1 cellular context compared by ENCODE assay signal in the genomic region with DNA sequence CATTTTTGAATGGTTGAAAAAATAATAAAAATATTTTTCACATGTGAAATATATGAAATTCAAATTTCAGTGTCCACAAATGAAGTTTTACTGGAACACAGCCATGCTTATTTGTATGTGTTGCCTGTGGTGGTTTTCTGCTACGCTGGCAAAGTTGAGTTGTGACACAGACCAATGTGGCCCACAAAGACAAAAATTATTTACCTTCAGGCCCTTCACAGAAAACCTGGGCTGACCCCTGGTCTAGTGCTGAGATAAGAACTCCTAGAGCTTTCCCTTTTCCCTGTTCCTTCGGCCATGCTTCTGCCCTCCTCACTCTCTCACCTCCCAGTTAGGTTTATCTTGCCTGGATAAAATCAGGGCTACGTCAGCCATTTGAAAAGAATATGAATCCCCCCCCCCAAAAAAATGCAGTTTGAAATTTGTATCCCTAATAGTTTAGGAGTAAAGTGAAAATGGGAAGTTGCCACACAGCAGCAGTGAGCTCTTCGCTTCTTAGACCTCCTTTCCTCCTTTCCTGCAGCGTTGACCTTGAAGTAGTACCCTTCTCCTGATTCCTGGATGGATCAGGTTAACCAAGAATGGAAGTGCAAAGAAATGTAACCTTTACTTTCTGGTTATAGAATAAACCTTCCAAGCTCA.
TF ChIP-seq lines count a peak whose summit lies in the region.

No MANE protein-coding gene starts in this region.

TF ChIP-seq in K562, 482 proteins besides CTCF, POLR2A, EP300 and RAD21:
- TF ChIP-seq ARID1B (IDR thresholded peaks at IDR 0.05) (peak; percentile 51), SMARCE1 (IDR thresholded peaks at IDR 0.05) (peak; percentile 67; the same call in 1 of the 2 replicates), PPARD (CRISPR knock-in tag; IDR thresholded peaks at IDR 0.05) (no peak), ESRRA (IDR thresholded peaks at IDR 0.05; ENCODE audit: borderline replicate concordance, low read depth) (peak; percentile 82), DPF2 (IDR thresholded peaks at IDR 0.05) (peak; percentile 69; the same call in 1 of the 2 replicates), SMARCA4 (IDR thresholded peaks at IDR 0.05) (peak; percentile 63; the same call in 1 of the 2 replicates), HDAC1 (IDR thresholded peaks at IDR 0.05) (0 out of 4 replicates have a peak, but pooled peaks of 1 of the 2 experiments have one; percentile 28), ZNF384 (IDR thresholded peaks at IDR 0.05; ENCODE audit: low read depth, low read length) (no peak)
- TF ChIP-seq, protein P1, sequence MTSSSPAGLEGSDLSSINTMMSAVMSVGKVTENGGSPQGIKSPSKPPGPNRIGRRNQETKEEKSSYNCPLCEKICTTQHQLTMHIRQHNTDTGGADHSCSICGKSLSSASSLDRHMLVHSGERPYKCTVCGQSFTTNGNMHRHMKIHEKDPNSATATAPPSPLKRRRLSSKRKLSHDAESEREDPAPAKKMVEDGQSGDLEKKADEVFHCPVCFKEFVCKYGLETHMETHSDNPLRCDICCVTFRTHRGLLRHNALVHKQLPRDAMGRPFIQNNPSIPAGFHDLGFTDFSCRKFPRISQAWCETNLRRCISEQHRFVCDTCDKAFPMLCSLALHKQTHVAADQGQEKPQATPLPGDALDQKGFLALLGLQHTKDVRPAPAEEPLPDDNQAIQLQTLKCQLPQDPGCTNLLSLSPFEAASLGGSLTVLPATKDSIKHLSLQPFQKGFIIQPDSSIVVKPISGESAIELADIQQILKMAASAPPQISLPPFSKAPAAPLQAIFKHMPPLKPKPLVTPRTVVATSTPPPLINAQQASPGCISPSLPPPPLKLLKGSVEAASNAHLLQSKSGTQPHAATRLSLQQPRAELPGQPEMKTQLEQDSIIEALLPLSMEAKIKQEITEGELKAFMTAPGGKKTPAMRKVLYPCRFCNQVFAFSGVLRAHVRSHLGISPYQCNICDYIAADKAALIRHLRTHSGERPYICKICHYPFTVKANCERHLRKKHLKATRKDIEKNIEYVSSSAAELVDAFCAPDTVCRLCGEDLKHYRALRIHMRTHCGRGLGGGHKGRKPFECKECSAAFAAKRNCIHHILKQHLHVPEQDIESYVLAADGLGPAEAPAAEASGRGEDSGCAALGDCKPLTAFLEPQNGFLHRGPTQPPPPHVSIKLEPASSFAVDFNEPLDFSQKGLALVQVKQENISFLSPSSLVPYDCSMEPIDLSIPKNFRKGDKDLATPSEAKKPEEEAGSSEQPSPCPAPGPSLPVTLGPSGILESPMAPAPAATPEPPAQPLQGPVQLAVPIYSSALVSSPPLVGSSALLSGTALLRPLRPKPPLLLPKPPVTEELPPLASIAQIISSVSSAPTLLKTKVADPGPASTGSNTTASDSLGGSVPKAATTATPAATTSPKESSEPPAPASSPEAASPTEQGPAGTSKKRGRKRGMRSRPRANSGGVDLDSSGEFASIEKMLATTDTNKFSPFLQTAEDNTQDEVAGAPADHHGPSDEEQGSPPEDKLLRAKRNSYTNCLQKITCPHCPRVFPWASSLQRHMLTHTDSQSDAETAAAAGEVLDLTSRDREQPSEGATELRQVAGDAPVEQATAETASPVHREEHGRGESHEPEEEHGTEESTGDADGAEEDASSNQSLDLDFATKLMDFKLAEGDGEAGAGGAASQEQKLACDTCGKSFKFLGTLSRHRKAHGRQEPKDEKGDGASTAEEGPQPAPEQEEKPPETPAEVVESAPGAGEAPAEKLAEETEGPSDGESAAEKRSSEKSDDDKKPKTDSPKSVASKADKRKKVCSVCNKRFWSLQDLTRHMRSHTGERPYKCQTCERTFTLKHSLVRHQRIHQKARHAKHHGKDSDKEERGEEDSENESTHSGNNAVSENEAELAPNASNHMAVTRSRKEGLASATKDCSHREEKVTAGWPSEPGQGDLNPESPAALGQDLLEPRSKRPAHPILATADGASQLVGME (CRISPR knock-in tag; IDR thresholded peaks at IDR 0.05) = no peak
- TF ChIP-seq, protein P2, sequence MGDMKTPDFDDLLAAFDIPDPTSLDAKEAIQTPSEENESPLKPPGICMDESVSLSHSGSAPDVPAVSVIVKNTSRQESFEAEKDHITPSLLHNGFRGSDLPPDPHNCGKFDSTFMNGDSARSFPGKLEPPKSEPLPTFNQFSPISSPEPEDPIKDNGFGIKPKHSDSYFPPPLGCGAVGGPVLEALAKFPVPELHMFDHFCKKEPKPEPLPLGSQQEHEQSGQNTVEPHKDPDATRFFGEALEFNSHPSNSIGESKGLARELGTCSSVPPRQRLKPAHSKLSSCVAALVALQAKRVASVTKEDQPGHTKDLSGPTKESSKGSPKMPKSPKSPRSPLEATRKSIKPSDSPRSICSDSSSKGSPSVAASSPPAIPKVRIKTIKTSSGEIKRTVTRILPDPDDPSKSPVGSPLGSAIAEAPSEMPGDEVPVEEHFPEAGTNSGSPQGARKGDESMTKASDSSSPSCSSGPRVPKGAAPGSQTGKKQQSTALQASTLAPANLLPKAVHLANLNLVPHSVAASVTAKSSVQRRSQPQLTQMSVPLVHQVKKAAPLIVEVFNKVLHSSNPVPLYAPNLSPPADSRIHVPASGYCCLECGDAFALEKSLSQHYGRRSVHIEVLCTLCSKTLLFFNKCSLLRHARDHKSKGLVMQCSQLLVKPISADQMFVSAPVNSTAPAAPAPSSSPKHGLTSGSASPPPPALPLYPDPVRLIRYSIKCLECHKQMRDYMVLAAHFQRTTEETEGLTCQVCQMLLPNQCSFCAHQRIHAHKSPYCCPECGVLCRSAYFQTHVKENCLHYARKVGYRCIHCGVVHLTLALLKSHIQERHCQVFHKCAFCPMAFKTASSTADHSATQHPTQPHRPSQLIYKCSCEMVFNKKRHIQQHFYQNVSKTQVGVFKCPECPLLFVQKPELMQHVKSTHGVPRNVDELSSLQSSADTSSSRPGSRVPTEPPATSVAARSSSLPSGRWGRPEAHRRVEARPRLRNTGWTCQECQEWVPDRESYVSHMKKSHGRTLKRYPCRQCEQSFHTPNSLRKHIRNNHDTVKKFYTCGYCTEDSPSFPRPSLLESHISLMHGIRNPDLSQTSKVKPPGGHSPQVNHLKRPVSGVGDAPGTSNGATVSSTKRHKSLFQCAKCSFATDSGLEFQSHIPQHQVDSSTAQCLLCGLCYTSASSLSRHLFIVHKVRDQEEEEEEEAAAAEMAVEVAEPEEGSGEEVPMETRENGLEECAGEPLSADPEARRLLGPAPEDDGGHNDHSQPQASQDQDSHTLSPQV (IDR thresholded peaks at IDR 0.05) = 0 out of 2 replicates have a peak, but pooled peaks have one; percentile 35
- TF ChIP-seq, protein P3, sequence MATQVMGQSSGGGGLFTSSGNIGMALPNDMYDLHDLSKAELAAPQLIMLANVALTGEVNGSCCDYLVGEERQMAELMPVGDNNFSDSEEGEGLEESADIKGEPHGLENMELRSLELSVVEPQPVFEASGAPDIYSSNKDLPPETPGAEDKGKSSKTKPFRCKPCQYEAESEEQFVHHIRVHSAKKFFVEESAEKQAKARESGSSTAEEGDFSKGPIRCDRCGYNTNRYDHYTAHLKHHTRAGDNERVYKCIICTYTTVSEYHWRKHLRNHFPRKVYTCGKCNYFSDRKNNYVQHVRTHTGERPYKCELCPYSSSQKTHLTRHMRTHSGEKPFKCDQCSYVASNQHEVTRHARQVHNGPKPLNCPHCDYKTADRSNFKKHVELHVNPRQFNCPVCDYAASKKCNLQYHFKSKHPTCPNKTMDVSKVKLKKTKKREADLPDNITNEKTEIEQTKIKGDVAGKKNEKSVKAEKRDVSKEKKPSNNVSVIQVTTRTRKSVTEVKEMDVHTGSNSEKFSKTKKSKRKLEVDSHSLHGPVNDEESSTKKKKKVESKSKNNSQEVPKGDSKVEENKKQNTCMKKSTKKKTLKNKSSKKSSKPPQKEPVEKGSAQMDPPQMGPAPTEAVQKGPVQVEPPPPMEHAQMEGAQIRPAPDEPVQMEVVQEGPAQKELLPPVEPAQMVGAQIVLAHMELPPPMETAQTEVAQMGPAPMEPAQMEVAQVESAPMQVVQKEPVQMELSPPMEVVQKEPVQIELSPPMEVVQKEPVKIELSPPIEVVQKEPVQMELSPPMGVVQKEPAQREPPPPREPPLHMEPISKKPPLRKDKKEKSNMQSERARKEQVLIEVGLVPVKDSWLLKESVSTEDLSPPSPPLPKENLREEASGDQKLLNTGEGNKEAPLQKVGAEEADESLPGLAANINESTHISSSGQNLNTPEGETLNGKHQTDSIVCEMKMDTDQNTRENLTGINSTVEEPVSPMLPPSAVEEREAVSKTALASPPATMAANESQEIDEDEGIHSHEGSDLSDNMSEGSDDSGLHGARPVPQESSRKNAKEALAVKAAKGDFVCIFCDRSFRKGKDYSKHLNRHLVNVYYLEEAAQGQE (CRISPR knock-in tag; IDR thresholded peaks at IDR 0.05; ENCODE audit: low read depth) = no peak
- TF ChIP-seq, protein P4, sequence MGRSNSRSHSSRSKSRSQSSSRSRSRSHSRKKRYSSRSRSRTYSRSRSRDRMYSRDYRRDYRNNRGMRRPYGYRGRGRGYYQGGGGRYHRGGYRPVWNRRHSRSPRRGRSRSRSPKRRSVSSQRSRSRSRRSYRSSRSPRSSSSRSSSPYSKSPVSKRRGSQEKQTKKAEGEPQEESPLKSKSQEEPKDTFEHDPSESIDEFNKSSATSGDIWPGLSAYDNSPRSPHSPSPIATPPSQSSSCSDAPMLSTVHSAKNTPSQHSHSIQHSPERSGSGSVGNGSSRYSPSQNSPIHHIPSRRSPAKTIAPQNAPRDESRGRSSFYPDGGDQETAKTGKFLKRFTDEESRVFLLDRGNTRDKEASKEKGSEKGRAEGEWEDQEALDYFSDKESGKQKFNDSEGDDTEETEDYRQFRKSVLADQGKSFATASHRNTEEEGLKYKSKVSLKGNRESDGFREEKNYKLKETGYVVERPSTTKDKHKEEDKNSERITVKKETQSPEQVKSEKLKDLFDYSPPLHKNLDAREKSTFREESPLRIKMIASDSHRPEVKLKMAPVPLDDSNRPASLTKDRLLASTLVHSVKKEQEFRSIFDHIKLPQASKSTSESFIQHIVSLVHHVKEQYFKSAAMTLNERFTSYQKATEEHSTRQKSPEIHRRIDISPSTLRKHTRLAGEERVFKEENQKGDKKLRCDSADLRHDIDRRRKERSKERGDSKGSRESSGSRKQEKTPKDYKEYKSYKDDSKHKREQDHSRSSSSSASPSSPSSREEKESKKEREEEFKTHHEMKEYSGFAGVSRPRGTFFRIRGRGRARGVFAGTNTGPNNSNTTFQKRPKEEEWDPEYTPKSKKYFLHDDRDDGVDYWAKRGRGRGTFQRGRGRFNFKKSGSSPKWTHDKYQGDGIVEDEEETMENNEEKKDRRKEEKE (IDR thresholded peaks at IDR 0.05; ENCODE audit: borderline replicate concordance in 1 of 2, control insufficient read depth in 1 of 2, low read depth in 2 of 2, low read length in 1 of 2) = no peak
